12 cellular contexts compared by ENCODE assay signal in the genomic region with DNA sequence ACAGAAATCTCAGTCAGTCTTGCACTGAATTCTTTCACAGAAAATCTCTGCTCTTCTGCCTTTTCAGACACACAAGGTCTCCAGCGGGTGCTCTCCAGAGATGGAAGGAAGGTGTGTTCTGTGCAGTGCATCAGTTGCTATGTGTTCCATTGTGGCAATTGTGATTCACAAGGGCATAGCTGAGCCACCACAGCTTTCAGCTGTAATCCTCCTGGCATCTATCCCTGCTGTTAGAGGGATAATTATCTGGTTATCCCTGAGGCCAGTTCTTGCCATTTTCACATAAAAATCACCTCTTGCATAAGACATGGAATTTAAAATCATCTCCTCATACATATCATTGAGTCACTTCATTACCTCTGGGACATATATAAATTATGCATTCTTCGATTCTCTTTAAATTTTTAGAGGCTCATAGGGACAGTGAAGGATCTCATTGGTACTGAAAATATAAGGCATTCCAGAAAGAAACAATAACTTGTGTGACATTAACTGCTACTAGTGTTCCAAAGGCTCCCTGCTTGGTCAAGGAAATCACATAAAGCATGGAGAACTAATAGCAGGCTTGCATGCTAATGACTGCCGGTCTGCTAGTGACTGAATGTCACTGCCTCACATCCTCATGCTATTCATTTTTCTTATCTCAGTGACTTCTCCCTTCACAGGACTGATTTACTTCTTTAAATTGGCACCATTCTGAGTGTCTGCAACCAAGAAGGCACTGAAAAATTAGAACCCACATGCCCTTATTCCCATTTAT.
DNase-seq lines count a peak whose midpoint lies in the region; ATAC-seq and TF ChIP-seq lines count a peak whose summit lies in the region.
"Had no signal": no experiment of that assay in that cellular context is flagged by ENCODE, and none has a peak within 500 bp of the region (broad histone marks: within the 10 kb centered on the region; RNA-seq: fewer than 3 reads in every experiment).

No MANE protein-coding gene starts in this region.

- peak overlapping the region; percentile 63 for H3K27ac ChIP-seq in mammary epithelial cell (ENCODE audit: insufficient read depth, low read depth, low read length)

- 63% methylated on average over 3 of the region's 3 CpGs for WGBS in mammary epithelial cell (ENCODE audit: low coverage, missing lambda C conversion rate)

- ATAC-seq in HG03135 (IDR thresholded peaks at IDR 0.05; ENCODE audit: unreplicated experiment), result no peak
- ATAC-seq: natural killer cell treated with Interleukin-12 subunit alpha and Interleukin-12 subunit beta and Interleukin-15 and Interleukin-18, amount 100 ng/mL, for 72 hours; stimulated activated memory B cell treated with anti-CD40 and anti-IgM and Interleukin-4, amounts not matched to agents 10 μg/mL and 1 μg/mL and 100 μg/mL, for 72 hours had no signal

- TF ChIP-seq CTCF in AG09319 (IDR thresholded peaks at IDR 0.05; ENCODE audit: low read depth, low read length) (no peak), mammary epithelial cell (conservative IDR thresholded peaks at IDR 0.05 in 1 of 2, IDR thresholded peaks at IDR 0.05 in 1 of 2; ENCODE audit: extremely low read depth in 1 of 2, insufficient read depth in 1 of 2, low read depth in 1 of 2, low read length in 2 of 2) (no peak), GM13977 (IDR thresholded peaks at IDR 0.05; ENCODE audit: extremely low read depth, insufficient read depth, missing control alignments) (no peak)

- no peaks in the 10 kb centered on the region for H3K79me2 ChIP-seq in mammary epithelial cell (ENCODE audit: insufficient read depth, low read length)

- H3K4me3 ChIP-seq in mammary epithelial cell (replicated peaks in 1 of 3; ENCODE audit: insufficient read depth in 1 of 3, low read depth in 2 of 3, low read length in 3 of 3), result no peak overlapping the region

- peak; percentile 18 for DNase-seq in AG09319 (ENCODE audit: extremely low read depth, low read depth)
- peak; percentile 20 for DNase-seq in HS-5 (ENCODE audit: low read depth)
- peak; percentile 69 for DNase-seq in mammary epithelial cell
- DNase-seq in myocyte (ENCODE audit: low read depth), result peak; percentile 75
- no peak for DNase-seq in NCI-H524 treated with DMSO at 0.1 percent for 48 hours (lab: John Stamatoyannopoulos, UW)
- DNase-seq in GM13977 (ENCODE audit: low spot score), result no peak
- no peak for DNase-seq in NCI-H1436 (lab: John Stamatoyannopoulos, UW)
- DNase-seq: NCI-H1105 treated with DMSO at 0.1 percent for 48 hours, T-helper 9 cell had no signal

- H3K9ac ChIP-seq in mammary epithelial cell (ENCODE audit: insufficient read depth, low read length), result no peak overlapping the region

- no peaks in the 10 kb centered on the region for H4K20me1 ChIP-seq in mammary epithelial cell (ENCODE audit: insufficient read depth, low read length)

- in situ Hi-C loops in mammary epithelial cell (cut with MboI; ENCODE audit: low sequenced_read_pairs in 2 of 2), result no loop called here
- in situ Hi-C loops in GM13977 (cut with MboI; ENCODE audit: low pct_unique_long_range_greater_than_20kb, low sequenced_read_pairs, unreplicated experiment), result no loop called here

- no peaks in the 10 kb centered on the region for H3K9me3 ChIP-seq in mammary epithelial cell (replicated peaks; ENCODE audit: insufficient read depth, low read length)

- BruUV-seq in mammary epithelial cell (replicated peaks; lab: Mats Ljungman, UMichigan), result no TSS peak

- H2AFZ ChIP-seq in mammary epithelial cell (ENCODE audit: low read depth, low read length), result peak overlapping the region; percentile 58

- no peaks in the 10 kb centered on the region for H3K27me3 ChIP-seq in mammary epithelial cell (ENCODE audit: insufficient read depth, low read length)

- dilution Hi-C loops in mammary epithelial cell (cut with HindIII; ENCODE audit: low sequenced_read_pairs), result no loop called here

- peak overlapping the region; percentile 54 for H3K4me2 ChIP-seq in mammary epithelial cell (ENCODE audit: insufficient read depth, low read depth, low read length)

- CTCF ChIA-PET in mammary epithelial cell (lab: Charles Lee; ENCODE audit: low non-redundant PET), result interaction anchor here (0.7 kb wide), 1 partner anchor 222 kb away, joined by 4 read pairs; no protein-coding TSS in a partner anchor

- intact Hi-C loops in mammary epithelial cell (cut with micrococcal nuclease), result loop anchor here (10.0 kb wide), 1 partner anchor 212 kb away; a partner anchor contains a TSS

- H3K4me1 ChIP-seq in mammary epithelial cell (ENCODE audit: insufficient read depth, low read length), result peaks cover 25% of the 10 kb centered on the region

- no peaks in the 10 kb centered on the region for H3K36me3 ChIP-seq in mammary epithelial cell (ENCODE audit: insufficient read depth, low read length)

Comparison
In these comparisons a context has a peak if more than half of its experiments do, and no peak if none do; other contexts are left out.
1. DNase-seq: peak in AG09319 (single experiment), HS-5 (single experiment), mammary epithelial cell (single experiment) and myocyte (single experiment); none in NCI-H524 treated with DMSO at 0.1 percent for 48 hours (single experiment), GM13977 (single experiment) and NCI-H1436 (single experiment).